ENCODE assay signal across 1 cellular context in the genomic region with DNA sequence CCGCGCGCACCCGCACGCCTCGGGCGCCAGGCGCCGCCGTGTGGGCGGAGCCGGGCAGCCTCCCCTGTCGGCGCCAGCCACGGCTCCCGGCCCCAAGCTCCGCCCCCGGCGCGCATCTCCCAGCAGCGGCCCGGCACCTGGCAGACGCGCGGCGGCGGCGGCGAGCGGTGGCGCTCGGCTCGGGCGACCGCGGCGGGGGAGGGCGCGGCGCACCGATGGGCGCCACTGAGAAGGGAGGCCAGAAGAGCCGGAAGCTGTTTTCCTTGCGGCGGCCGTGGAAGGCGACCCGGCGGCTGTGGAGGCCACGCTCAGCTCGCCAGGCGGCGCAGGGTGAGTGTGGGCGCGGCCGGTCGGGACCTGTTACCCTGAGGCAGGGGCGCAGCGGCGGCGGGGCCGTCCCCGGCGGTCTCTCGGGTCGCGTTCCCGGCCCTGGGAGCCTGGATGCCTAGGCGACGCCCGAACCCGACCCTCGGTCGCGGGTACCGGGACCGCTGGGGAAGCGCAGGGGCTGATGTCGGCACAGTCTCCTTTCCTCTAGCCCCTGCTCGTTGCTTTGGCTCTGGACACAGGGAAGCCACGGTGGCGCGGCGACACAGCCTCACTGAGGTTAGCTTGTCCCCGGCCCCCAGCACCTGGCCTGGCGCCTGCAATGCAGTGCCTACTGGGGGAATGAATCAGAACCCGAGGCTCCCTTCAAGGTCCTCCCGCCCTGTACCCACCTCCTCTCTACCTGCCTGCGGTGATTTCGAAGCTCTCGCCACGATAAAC.
TF ChIP-seq lines count a peak whose summit lies in the region.

No MANE protein-coding gene starts in this region.

TF ChIP-seq in HepG2, 621 proteins besides CTCF, POLR2A, EP300 and RAD21 (continued from another document and continues in another):
- TF ChIP-seq, protein P1, sequence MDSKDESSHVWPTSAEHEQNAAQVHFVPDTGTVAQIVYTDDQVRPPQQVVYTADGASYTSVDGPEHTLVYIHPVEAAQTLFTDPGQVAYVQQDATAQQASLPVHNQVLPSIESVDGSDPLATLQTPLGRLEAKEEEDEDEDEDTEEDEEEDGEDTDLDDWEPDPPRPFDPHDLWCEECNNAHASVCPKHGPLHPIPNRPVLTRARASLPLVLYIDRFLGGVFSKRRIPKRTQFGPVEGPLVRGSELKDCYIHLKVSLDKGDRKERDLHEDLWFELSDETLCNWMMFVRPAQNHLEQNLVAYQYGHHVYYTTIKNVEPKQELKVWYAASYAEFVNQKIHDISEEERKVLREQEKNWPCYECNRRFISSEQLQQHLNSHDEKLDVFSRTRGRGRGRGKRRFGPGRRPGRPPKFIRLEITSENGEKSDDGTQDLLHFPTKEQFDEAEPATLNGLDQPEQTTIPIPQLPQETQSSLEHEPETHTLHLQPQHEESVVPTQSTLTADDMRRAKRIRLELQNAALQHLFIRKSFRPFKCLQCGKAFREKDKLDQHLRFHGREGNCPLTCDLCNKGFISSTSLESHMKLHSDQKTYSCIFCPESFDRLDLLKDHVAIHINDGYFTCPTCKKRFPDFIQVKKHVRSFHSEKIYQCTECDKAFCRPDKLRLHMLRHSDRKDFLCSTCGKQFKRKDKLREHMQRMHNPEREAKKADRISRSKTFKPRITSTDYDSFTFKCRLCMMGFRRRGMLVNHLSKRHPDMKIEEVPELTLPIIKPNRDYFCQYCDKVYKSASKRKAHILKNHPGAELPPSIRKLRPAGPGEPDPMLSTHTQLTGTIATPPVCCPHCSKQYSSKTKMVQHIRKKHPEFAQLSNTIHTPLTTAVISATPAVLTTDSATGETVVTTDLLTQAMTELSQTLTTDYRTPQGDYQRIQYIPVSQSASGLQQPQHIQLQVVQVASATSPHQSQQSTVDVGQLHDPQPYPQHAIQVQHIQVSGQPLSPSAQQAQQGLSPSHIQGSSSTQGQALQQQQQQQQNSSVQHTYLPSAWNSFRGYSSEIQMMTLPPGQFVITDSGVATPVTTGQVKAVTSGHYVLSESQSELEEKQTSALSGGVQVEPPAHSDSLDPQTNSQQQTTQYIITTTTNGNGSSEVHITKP (CRISPR knock-in tag; IDR thresholded peaks at IDR 0.05; ENCODE audit: low read depth): 0 out of 2 replicates have a peak, but pooled peaks have one; percentile 54
- TF ChIP-seq ZBTB1 (CRISPR knock-in tag; IDR thresholded peaks at IDR 0.05; ENCODE audit: borderline replicate concordance) (no peak), HES4 (CRISPR knock-in tag; IDR thresholded peaks at IDR 0.05; ENCODE audit: borderline replicate concordance) (peak; percentile 47; the same call in 1 of the 2 replicates), CENPT (CRISPR knock-in tag; IDR thresholded peaks at IDR 0.05; ENCODE audit: low read depth) (no peak), MAZ (IDR thresholded peaks at IDR 0.05; ENCODE audit: borderline replicate concordance, low read depth, low read length) (no peak), MAZ (CRISPR knock-in tag; IDR thresholded peaks at IDR 0.05; ENCODE audit: low read depth) (peak; percentile 77), SIN3A (IDR thresholded peaks at IDR 0.05; ENCODE audit: borderline replicate concordance, low read depth, low read length) (peak; percentile 14; the same call in 1 of the 2 replicates), SAFB2 (CRISPR knock-in tag; IDR thresholded peaks at IDR 0.05; ENCODE audit: borderline replicate concordance, low read depth) (0 out of 2 replicates have a peak, but pooled peaks have one; percentile 45), ZNF790 (CRISPR knock-in tag; IDR thresholded peaks at IDR 0.05; ENCODE audit: borderline replicate concordance) (0 out of 2 replicates have a peak, but pooled peaks have one; percentile 65), ZFY (CRISPR knock-in tag; IDR thresholded peaks at IDR 0.05) (peak; percentile 65), SKI (IDR thresholded peaks at IDR 0.05; ENCODE audit: partially characterized antibody) (peak; percentile 76), GATAD1 (CRISPR knock-in tag; IDR thresholded peaks at IDR 0.05) (no peak), ZNF607 (CRISPR knock-in tag; IDR thresholded peaks at IDR 0.05; ENCODE audit: borderline replicate concordance) (peak; percentile 21; the same call in 1 of the 2 replicates), ZNF546 (CRISPR knock-in tag; conservative IDR thresholded peaks at IDR 0.05) (0 out of 2 replicates have a peak, but pooled peaks have one; percentile 43), SPEN (CRISPR knock-in tag; IDR thresholded peaks at IDR 0.05; ENCODE audit: low read depth) (peak; percentile 35; the same call in 1 of the 2 replicates), WIZ (CRISPR knock-in tag; IDR thresholded peaks at IDR 0.05) (no peak), GLI4 (CRISPR knock-in tag; IDR thresholded peaks at IDR 0.05; ENCODE audit: borderline replicate concordance) (peak; percentile 75; the same call in 1 of the 2 replicates), POGZ (CRISPR knock-in tag; IDR thresholded peaks at IDR 0.05) (peak; percentile 7; the same call in 1 of the 2 replicates), SP5 (CRISPR knock-in tag; IDR thresholded peaks at IDR 0.05; ENCODE audit: borderline replicate concordance, low read depth) (no peak), ZNF563 (CRISPR knock-in tag; IDR thresholded peaks at IDR 0.05) (no peak; the same call in 1 of the 2 replicates)
- TF ChIP-seq, protein P2, sequence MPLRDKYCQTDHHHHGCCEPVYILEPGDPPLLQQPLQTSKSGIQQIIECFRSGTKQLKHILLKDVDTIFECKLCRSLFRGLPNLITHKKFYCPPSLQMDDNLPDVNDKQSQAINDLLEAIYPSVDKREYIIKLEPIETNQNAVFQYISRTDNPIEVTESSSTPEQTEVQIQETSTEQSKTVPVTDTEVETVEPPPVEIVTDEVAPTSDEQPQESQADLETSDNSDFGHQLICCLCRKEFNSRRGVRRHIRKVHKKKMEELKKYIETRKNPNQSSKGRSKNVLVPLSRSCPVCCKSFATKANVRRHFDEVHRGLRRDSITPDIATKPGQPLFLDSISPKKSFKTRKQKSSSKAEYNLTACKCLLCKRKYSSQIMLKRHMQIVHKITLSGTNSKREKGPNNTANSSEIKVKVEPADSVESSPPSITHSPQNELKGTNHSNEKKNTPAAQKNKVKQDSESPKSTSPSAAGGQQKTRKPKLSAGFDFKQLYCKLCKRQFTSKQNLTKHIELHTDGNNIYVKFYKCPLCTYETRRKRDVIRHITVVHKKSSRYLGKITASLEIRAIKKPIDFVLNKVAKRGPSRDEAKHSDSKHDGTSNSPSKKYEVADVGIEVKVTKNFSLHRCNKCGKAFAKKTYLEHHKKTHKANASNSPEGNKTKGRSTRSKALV (CRISPR knock-in tag; IDR thresholded peaks at IDR 0.05): peak; percentile 72
- TF ChIP-seq, protein P3, sequence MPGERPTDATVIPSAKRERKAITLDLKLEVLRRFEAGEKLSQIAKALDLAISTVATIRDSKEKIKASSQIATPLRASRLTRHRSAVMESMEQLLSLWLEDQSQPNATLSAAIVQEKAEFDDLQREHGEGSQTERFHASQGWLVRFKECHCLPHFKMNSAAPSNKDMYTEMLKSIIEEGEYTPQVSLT (CRISPR knock-in tag; IDR thresholded peaks at IDR 0.05; ENCODE audit: borderline replicate concordance, low read depth): 0 out of 2 replicates have a peak, but pooled peaks have one; percentile 41
- TF ChIP-seq, protein P4, sequence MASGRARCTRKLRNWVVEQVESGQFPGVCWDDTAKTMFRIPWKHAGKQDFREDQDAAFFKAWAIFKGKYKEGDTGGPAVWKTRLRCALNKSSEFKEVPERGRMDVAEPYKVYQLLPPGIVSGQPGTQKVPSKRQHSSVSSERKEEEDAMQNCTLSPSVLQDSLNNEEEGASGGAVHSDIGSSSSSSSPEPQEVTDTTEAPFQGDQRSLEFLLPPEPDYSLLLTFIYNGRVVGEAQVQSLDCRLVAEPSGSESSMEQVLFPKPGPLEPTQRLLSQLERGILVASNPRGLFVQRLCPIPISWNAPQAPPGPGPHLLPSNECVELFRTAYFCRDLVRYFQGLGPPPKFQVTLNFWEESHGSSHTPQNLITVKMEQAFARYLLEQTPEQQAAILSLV (CRISPR knock-in tag; IDR thresholded peaks at IDR 0.05; ENCODE audit: borderline replicate concordance): peak; percentile 88; the same call in 1 of the 2 replicates
- TF ChIP-seq, protein P5, sequence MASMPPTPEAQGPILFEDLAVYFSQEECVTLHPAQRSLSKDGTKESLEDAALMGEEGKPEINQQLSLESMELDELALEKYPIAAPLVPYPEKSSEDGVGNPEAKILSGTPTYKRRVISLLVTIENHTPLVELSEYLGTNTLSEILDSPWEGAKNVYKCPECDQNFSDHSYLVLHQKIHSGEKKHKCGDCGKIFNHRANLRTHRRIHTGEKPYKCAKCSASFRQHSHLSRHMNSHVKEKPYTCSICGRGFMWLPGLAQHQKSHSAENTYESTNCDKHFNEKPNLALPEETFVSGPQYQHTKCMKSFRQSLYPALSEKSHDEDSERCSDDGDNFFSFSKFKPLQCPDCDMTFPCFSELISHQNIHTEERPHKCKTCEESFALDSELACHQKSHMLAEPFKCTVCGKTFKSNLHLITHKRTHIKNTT (CRISPR knock-in tag; IDR thresholded peaks at IDR 0.05): no peak
- TF ChIP-seq, protein P6, sequence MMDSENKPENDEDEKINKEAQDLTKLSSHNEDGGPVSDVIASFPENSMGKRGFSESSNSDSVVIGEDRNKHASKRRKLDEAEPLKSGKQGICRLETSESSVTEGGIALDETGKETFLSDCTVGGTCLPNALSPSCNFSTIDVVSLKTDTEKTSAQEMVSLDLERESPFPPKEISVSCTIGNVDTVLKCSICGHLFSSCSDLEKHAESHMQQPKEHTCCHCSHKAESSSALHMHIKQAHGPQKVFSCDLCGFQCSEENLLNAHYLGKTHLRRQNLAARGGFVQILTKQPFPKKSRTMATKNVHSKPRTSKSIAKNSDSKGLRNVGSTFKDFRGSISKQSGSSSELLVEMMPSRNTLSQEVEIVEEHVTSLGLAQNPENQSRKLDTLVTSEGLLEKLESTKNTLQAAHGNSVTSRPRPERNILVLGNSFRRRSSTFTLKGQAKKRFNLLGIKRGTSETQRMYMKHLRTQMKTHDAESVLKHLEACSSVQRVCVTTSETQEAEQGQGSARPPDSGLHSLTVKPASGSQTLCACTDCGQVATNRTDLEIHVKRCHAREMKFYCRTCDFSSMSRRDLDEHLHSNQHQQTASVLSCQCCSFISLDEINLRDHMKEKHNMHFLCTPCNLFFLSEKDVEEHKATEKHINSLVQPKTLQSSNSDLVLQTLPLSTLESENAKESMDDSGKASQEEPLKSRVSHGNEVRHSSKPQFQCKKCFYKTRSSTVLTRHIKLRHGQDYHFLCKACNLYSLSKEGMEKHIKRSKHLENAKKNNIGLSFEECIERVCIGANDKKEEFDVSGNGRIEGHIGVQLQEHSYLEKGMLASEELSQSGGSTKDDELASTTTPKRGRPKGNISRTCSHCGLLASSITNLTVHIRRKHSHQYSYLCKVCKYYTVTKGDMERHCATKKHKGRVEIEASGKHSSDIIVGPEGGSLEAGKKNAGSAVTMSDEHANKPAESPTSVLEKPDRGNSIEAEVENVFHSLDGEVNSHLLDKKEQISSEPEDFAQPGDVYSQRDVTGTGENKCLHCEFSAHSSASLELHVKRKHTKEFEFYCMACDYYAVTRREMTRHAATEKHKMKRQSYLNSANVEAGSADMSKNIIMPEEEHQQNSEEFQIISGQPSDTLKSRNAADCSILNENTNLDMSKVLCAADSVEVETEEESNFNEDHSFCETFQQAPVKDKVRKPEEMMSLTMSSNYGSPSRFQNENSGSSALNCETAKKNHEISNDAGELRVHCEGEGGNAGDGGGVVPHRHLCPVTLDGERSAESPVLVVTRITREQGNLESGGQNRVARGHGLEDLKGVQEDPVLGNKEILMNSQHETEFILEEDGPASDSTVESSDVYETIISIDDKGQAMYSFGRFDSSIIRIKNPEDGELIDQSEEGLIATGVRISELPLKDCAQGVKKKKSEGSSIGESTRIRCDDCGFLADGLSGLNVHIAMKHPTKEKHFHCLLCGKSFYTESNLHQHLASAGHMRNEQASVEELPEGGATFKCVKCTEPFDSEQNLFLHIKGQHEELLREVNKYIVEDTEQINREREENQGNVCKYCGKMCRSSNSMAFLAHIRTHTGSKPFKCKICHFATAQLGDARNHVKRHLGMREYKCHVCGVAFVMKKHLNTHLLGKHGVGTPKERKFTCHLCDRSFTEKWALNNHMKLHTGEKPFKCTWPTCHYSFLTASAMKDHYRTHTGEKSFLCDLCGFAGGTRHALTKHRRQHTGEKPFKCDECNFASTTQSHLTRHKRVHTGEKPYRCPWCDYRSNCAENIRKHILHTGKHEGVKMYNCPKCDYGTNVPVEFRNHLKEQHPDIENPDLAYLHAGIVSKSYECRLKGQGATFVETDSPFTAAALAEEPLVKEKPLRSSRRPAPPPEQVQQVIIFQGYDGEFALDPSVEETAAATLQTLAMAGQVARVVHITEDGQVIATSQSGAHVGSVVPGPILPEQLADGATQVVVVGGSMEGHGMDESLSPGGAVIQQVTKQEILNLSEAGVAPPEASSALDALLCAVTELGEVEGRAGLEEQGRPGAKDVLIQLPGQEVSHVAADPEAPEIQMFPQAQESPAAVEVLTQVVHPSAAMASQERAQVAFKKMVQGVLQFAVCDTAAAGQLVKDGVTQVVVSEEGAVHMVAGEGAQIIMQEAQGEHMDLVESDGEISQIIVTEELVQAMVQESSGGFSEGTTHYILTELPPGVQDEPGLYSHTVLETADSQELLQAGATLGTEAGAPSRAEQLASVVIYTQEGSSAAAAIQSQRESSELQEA (CRISPR knock-in tag; IDR thresholded peaks at IDR 0.05; ENCODE audit: not compliant biosample characterization): peak; percentile 46
- TF ChIP-seq, protein P7, sequence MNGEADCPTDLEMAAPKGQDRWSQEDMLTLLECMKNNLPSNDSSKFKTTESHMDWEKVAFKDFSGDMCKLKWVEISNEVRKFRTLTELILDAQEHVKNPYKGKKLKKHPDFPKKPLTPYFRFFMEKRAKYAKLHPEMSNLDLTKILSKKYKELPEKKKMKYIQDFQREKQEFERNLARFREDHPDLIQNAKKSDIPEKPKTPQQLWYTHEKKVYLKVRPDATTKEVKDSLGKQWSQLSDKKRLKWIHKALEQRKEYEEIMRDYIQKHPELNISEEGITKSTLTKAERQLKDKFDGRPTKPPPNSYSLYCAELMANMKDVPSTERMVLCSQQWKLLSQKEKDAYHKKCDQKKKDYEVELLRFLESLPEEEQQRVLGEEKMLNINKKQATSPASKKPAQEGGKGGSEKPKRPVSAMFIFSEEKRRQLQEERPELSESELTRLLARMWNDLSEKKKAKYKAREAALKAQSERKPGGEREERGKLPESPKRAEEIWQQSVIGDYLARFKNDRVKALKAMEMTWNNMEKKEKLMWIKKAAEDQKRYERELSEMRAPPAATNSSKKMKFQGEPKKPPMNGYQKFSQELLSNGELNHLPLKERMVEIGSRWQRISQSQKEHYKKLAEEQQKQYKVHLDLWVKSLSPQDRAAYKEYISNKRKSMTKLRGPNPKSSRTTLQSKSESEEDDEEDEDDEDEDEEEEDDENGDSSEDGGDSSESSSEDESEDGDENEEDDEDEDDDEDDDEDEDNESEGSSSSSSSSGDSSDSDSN (CRISPR knock-in tag; IDR thresholded peaks at IDR 0.05): peak; percentile 82; the same call in 1 of the 2 replicates
- TF ChIP-seq, protein P8, sequence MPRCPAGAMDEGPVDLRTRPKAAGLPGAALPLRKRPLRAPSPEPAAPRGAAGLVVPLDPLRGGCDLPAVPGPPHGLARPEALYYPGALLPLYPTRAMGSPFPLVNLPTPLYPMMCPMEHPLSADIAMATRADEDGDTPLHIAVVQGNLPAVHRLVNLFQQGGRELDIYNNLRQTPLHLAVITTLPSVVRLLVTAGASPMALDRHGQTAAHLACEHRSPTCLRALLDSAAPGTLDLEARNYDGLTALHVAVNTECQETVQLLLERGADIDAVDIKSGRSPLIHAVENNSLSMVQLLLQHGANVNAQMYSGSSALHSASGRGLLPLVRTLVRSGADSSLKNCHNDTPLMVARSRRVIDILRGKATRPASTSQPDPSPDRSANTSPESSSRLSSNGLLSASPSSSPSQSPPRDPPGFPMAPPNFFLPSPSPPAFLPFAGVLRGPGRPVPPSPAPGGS (CRISPR knock-in tag; IDR thresholded peaks at IDR 0.05): peak; percentile 61; the same call in 1 of the 2 replicates
- TF ChIP-seq, protein P9, sequence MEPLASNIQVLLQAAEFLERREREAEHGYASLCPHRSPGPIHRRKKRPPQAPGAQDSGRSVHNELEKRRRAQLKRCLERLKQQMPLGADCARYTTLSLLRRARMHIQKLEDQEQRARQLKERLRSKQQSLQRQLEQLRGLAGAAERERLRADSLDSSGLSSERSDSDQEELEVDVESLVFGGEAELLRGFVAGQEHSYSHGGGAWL (CRISPR knock-in tag; IDR thresholded peaks at IDR 0.05): 0 out of 2 replicates have a peak, but pooled peaks have one; percentile 27
